ENCODE assay signal across 9 cellular contexts in the genomic region with DNA sequence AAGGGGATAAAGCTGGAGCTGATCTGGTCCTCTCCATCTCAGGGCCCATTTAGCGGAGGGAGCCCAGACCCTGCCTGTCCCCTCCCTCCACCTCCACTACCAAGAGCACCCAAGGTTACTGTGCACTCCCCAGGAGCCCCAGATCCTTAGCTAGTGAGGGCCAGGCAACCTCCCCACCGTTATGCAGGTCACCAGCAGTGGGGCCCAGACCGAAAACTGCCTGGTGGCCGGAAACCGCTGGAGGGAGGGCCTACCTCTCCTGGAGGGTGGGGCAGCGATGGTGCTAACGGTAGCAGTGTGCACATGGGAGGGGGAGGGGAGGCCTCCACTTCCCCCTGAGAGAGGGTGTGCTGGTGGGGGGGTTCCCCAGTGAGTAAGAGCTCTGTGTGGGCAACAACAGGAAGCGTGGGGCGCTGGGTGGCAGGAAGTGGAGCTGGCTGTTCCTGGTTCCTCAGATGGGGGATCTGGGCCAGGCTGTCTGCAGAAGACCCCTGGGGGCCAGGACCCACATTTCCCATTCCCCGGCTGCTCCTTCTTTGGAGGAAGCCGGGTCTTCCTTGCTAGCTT. TPM values are rescaled to one million over a fixed set of nuclear protein-coding genes. Genes with fewer than 3 reads are reported as not detected.
DNase-seq lines count a peak whose midpoint lies in the region; ATAC-seq, FAIRE-seq and TF ChIP-seq lines count a peak whose summit lies in the region.
"Had no signal": no experiment of that assay in that cellular context is flagged by ENCODE, and none has a peak within 500 bp of the region (broad histone marks: within the 10 kb centered on the region; RNA-seq: fewer than 3 reads in every experiment).

No MANE protein-coding gene starts in this region.

- FAIRE-seq in HepG2 (lab: Jason Lieb, UNC), result no peak

- TF ChIP-seq EP300 in HepG2 (IDR thresholded peaks at IDR 0.05; ENCODE audit: low read depth in 2 of 2, low read length in 2 of 2) (no peak), HepG2 (CRISPR knock-in tag; IDR thresholded peaks at IDR 0.05; ENCODE audit: borderline replicate concordance) (no peak)

- ATAC-seq in HG02981 (IDR thresholded peaks at IDR 0.05; ENCODE audit: unreplicated experiment) (peak; percentile 45), HepG2 (no peak)

- H3K9ac ChIP-seq in SK-N-MC (ENCODE audit: insufficient read length) (no peak overlapping the region), HepG2 (ENCODE audit: insufficient read depth, low read depth, low read length) (0 out of 2 replicates have a peak overlapping the region, but pooled peaks have one; percentile 3)

- no peaks in the 10 kb centered on the region for H3K9me3 ChIP-seq in SK-N-MC (ENCODE audit: low read depth, low read length)
- H3K9me3 ChIP-seq in HepG2 (ENCODE audit: low read length), result no peaks in the 10 kb centered on the region

- in situ Hi-C loops in GM13977 (cut with MboI; ENCODE audit: low pct_unique_long_range_greater_than_20kb, low sequenced_read_pairs, unreplicated experiment) (no loop called here), HepG2 (cut with HindIII; ENCODE audit: extremely low pct_ligation_motif_present, low pct_unique_long_range_greater_than_20kb) (no loop called here)

- POLR2A ChIA-PET in HepG2 (lab: Yijun Ruan, JAX), result interaction anchor here (0.7 to 2.3 kb wide), 7 partner anchors 9 to 199 kb away, joined by 3 to 11 read pairs (median 3); a partner anchor contains a TSS

- H3K27ac ChIP-seq in SK-N-MC, result peak overlapping the region; percentile 69
- no peak overlapping the region for H3K27ac ChIP-seq in HepG2 (ENCODE audit: extremely low read length, insufficient read depth, low read length)

- peaks cover 61% of the 10 kb centered on the region for H3K4me1 ChIP-seq in HepG2 (ENCODE audit: insufficient read depth, low read length)

- intact Hi-C loops in HepG2 (cut with micrococcal nuclease; ENCODE audit: unreplicated experiment), result no loop called here

- TF ChIP-seq RAD21 in HepG2 (CRISPR knock-in tag; IDR thresholded peaks at IDR 0.05), result no peak

- H3K36me3 ChIP-seq in SK-N-MC (ENCODE audit: insufficient read depth, low read length) (no peaks in the 10 kb centered on the region), HepG2 (replicated peaks in 1 of 2; ENCODE audit: control insufficient read depth in 1 of 2, insufficient read depth in 2 of 2, low read length in 2 of 2) (no peaks in the 10 kb centered on the region)

- no peak overlapping the region for H2AFZ ChIP-seq in HepG2 (ENCODE audit: low read length)

- H4K20me1 ChIP-seq in HepG2 (ENCODE audit: insufficient read depth, low read length), result no peaks in the 10 kb centered on the region

- no peak for TF ChIP-seq POLR2A in HepG2 (IDR thresholded peaks at IDR 0.05; ENCODE audit: insufficient read depth in 1 of 2, low read depth in 2 of 2, low read length in 2 of 2)

- H3K79me2 ChIP-seq in HepG2 (ENCODE audit: insufficient read depth, low read length), result no peaks in the 10 kb centered on the region

- no peak for TF ChIP-seq CTCF in GM13977 (IDR thresholded peaks at IDR 0.05; ENCODE audit: extremely low read depth, insufficient read depth, missing control alignments)
- TF ChIP-seq CTCF in HepG2 (CRISPR knock-in tag; IDR thresholded peaks at IDR 0.05), result 0 out of 2 replicates have a peak, but pooled peaks have one; percentile 5

- no peak overlapping the region for H3K4me3 ChIP-seq in SK-N-MC
- peak overlapping the region; percentile 10 to 59 (median 40); a peak in 4 of 6 replicates for H3K4me3 ChIP-seq in HepG2 (replicated peaks in 1 of 3; ENCODE audit: insufficient read depth in 1 of 3, low read depth in 2 of 3, low read length in 3 of 3)

- CTCF ChIA-PET in HepG2 (lab: Yijun Ruan, JAX; ENCODE audit: low intra/inter-chr PET ratio, low total read pairs), result no interaction called here

- WGBS in HepG2 (ENCODE audit: low lambda C conversion rate), result 17% methylated on average over 9 of the region's 11 CpGs

- peak overlapping the region; percentile 65 for H3K4me2 ChIP-seq in HepG2 (ENCODE audit: low read depth, low read length)

- DNase-seq in GM13977 (ENCODE audit: low spot score) (peak; percentile 89), SK-N-MC (ENCODE audit: low read depth, low spot score) (no peak), HepG2 (ENCODE audit: low spot score) (no peak), iPS-NIHi7 (ENCODE audit: extremely low spot score) (no peak), DMS53 (lab: John Stamatoyannopoulos, UW) (no peak)
- DNase-seq in activated naive CD4-positive, alpha-beta T cell treated with anti-CD3 and anti-CD28 coated beads, Interleukin-2, amount 50 U/mL, for 16 hours, result peak; percentile 92
- peak; percentile 98 for DNase-seq in stimulated activated CD8-positive, alpha-beta memory T cell treated with anti-CD3 and anti-CD28 coated beads, Interleukin-15, amount 100 ng/mL, for 48 hours (ENCODE audit: low read depth in 2 of 2)

- H3K27me3 ChIP-seq in HepG2 (ENCODE audit: control insufficient read depth in 1 of 2, insufficient read depth in 2 of 2, low read length in 2 of 2), result peaks cover 17 to 55% of the 10 kb centered on the region in 2 experiments; a peak in 4 of 5 replicates

- no TSS peak for BruUV-seq in HepG2 (replicated peaks; lab: Mats Ljungman, UMichigan)

TF ChIP-seq in HepG2, 621 proteins besides CTCF, POLR2A, EP300 and RAD21 (continues in another document):
- TF ChIP-seq ZNF615 (CRISPR knock-in tag; IDR thresholded peaks at IDR 0.05; ENCODE audit: borderline replicate concordance) (no peak), MYC (CRISPR knock-in tag; IDR thresholded peaks at IDR 0.05; ENCODE audit: borderline replicate concordance) (peak; percentile 23; the same call in 1 of the 2 replicates), ZNF572 (CRISPR knock-in tag; IDR thresholded peaks at IDR 0.05) (no peak), RXRA (CRISPR knock-in tag; IDR thresholded peaks at IDR 0.05) (peak; percentile 36; the same call in 1 of the 2 replicates), TOE1 (CRISPR knock-in tag; IDR thresholded peaks at IDR 0.05) (no peak), HNRNPH1 (optimal IDR thresholded peaks at IDR 0.05; ENCODE audit: low read depth, low read length) (no peak), CHD2 (IDR thresholded peaks at IDR 0.05; ENCODE audit: low read depth, low read length) (no peak)

RNA-seq across cellular contexts. Expression of a gene that starts 4.4 kb away (rescaled TPM):
- total RNA-seq in HepG2 (2016; rRNA removed; fragmentation: Illumina TruSeq; extraction: Trizol), result 0.39 and 0.53 TPM in 2 replicates
- 0.61 TPM in 1 of 2 replicates, not detected in the other for total RNA-seq in HepG2 (2016; cell fraction: cytosol; rRNA removed; fragmentation: Illumina TruSeq; extraction: Trizol; ENCODE audit: low read depth)
- total RNA-seq in HepG2 (2016; cell fraction: insoluble cytoplasmic fraction; rRNA removed; fragmentation: Illumina TruSeq; extraction: Trizol), result 0.12 and 0.41 TPM in 2 replicates
- 0.48 and 0.74 TPM in 2 replicates for total RNA-seq in HepG2 (2016; cell fraction: membrane; rRNA removed; fragmentation: Illumina TruSeq; extraction: Trizol)
- total RNA-seq in HepG2 (2016; cell fraction: nucleus; rRNA removed; fragmentation: Illumina TruSeq; extraction: Trizol), result 0.56 and 0.63 TPM in 2 replicates
- polyA plus RNA-seq in HepG2 (2011; rRNA removed), result 0.70 and 1.1 TPM in 2 replicates
- polyA plus RNA-seq in HepG2 (2011; cell fraction: cytosol; rRNA removed), result 0.38 and 0.48 TPM in 2 replicates
- 4.9 and 6.1 TPM in 2 replicates for polyA plus RNA-seq in HepG2 (2011; cell fraction: nucleus; rRNA removed)
- 0.78 and 1.2 TPM in 2 replicates for polyA plus RNA-seq in HepG2 (2012)
- 0.27 TPM in 1 of 2 replicates, not detected in the other for polyA plus RNA-seq in HepG2 (2016; cell fraction: cytosol; fragmentation: Illumina TruSeq; extraction: Trizol; ENCODE audit: low read depth)
- polyA plus RNA-seq in HepG2 (2016; cell fraction: insoluble cytoplasmic fraction; fragmentation: Illumina TruSeq; extraction: Trizol; ENCODE audit: low read depth), result 0.37 and 0.69 TPM in 2 replicates
- polyA plus RNA-seq in HepG2 (2016; cell fraction: membrane; fragmentation: Illumina TruSeq; extraction: Trizol; ENCODE audit: low read depth), result 0.31 and 0.37 TPM in 2 replicates
- polyA plus RNA-seq in HepG2 (2016; cell fraction: nucleus; fragmentation: Illumina TruSeq; extraction: Trizol; ENCODE audit: insufficient read depth, low read depth), result 1.9 and 2.6 TPM in 2 replicates
- polyA minus RNA-seq in HepG2 (2011; rRNA and poly(A)+ RNA removed; ENCODE audit: low replicate concordance), result 0.68 and 17.4 TPM in 2 replicates
- polyA minus RNA-seq in HepG2 (2011; cell fraction: cytosol; rRNA and poly(A)+ RNA removed), result 0.69 TPM in 1 of 2 replicates, not detected in the other
- polyA minus RNA-seq in HepG2 (2011; cell fraction: nucleus; rRNA and poly(A)+ RNA removed), result 0.77 and 1.4 TPM in 2 replicates

RNA-seq across cellular contexts. Expression of a gene that starts 35.8 kb away (rescaled TPM):
- total RNA-seq in HepG2 (2016; rRNA removed; fragmentation: Illumina TruSeq; extraction: Trizol), result not detected in 2 replicates
- not detected in 2 replicates for total RNA-seq in HepG2 (2016; cell fraction: cytosol; rRNA removed; fragmentation: Illumina TruSeq; extraction: Trizol; ENCODE audit: low read depth)
- not detected in 2 replicates for total RNA-seq in HepG2 (2016; cell fraction: insoluble cytoplasmic fraction; rRNA removed; fragmentation: Illumina TruSeq; extraction: Trizol)
- not detected in 2 replicates for total RNA-seq in HepG2 (2016; cell fraction: membrane; rRNA removed; fragmentation: Illumina TruSeq; extraction: Trizol)
- not detected in 2 replicates for total RNA-seq in HepG2 (2016; cell fraction: nucleus; rRNA removed; fragmentation: Illumina TruSeq; extraction: Trizol)
- polyA plus RNA-seq in HepG2 (2011; rRNA removed), result not detected in 2 replicates
- polyA plus RNA-seq in HepG2 (2011; cell fraction: cytosol; rRNA removed), result not detected in 2 replicates
- not detected in 2 replicates for polyA plus RNA-seq in HepG2 (2011; cell fraction: nucleus; rRNA removed)
- not detected in 2 replicates for polyA plus RNA-seq in HepG2 (2012)
- polyA plus RNA-seq in HepG2 (2016; cell fraction: cytosol; fragmentation: Illumina TruSeq; extraction: Trizol; ENCODE audit: low read depth), result not detected in 2 replicates
- polyA plus RNA-seq in HepG2 (2016; cell fraction: insoluble cytoplasmic fraction; fragmentation: Illumina TruSeq; extraction: Trizol; ENCODE audit: low read depth), result not detected in 2 replicates
- not detected in 2 replicates for polyA plus RNA-seq in HepG2 (2016; cell fraction: membrane; fragmentation: Illumina TruSeq; extraction: Trizol; ENCODE audit: low read depth)
- polyA plus RNA-seq in HepG2 (2016; cell fraction: nucleus; fragmentation: Illumina TruSeq; extraction: Trizol; ENCODE audit: insufficient read depth, low read depth), result not detected in 2 replicates
- polyA minus RNA-seq in HepG2 (2011; rRNA and poly(A)+ RNA removed; ENCODE audit: low replicate concordance), result not detected in 2 replicates
- polyA minus RNA-seq in HepG2 (2011; cell fraction: cytosol; rRNA and poly(A)+ RNA removed), result not detected in 2 replicates
- polyA minus RNA-seq in HepG2 (2011; cell fraction: nucleus; rRNA and poly(A)+ RNA removed), result not detected in 2 replicates
- total RNA-seq: M059J had no signal

Comparison
In these comparisons a context has a peak if more than half of its experiments do, and no peak if none do; other contexts are left out.
1. DNase-seq: peak in GM13977 (single experiment), activated naive CD4-positive, alpha-beta T cell treated with anti-CD3 and anti-CD28 coated beads, Interleukin-2, amount 50 U/mL, for 16 hours (single experiment) and stimulated activated CD8-positive, alpha-beta memory T cell treated with anti-CD3 and anti-CD28 coated beads, Interleukin-15, amount 100 ng/mL, for 48 hours (2 of 2); none in SK-N-MC (single experiment), HepG2 (single experiment), iPS-NIHi7 (single experiment) and DMS53 (single experiment).